In genomic region chrX:118272237-118272636, GRCh38 we compare ENCODE assay signal across 19 cellular contexts.
DNase-seq lines count a peak whose midpoint lies in the region; ATAC-seq and TF ChIP-seq lines count a peak whose summit lies in the region.
"Had no signal": no experiment of that assay in that cellular context is flagged by ENCODE, and none has a peak within 500 bp of the region (broad histone marks: within the 10 kb centered on the region; RNA-seq: fewer than 3 reads in every experiment).

No MANE protein-coding gene starts in this region.

- H3K4me1 ChIP-seq in breast epithelium (no peaks in the 10 kb centered on the region), adipocyte (ENCODE audit: control insufficient read depth, insufficient read depth, low read length) (no peaks in the 10 kb centered on the region)
- H3K4me1 ChIP-seq: heart left ventricle, SJSA1 had no signal

- no peak overlapping the region for H3K27ac Mint-ChIP-seq in MCF 10A (ENCODE audit: low read depth, unreplicated experiment)
- H3K27ac Mint-ChIP-seq: activated CD4-positive, alpha-beta T cell treated with anti-CD3 and anti-CD28 coated beads, Interleukin-2, amount 10 ng/mL, durations not matched to agents 7 days and 5 days; activated naive CD8-positive, alpha-beta T cell treated with anti-CD3 and anti-CD28 coated beads for 36 hours; activated T-cell treated with anti-CD3 and anti-CD28 coated beads, Interleukin-2, amount 50 U/mL, for 24 hours had no signal

- H3K27me3 ChIP-seq in breast epithelium (no peaks in the 10 kb centered on the region), adipocyte (replicated peaks; ENCODE audit: control insufficient read depth, insufficient read depth, low read length) (no peaks in the 10 kb centered on the region)
- H3K27me3 ChIP-seq: heart left ventricle, neutrophil, SJSA1 had no signal

- peaks cover 9% of the 10 kb centered on the region for H3K9me3 Mint-ChIP-seq in MCF 10A (ENCODE audit: unreplicated experiment)
- H3K9me3 Mint-ChIP-seq: activated CD4-positive, alpha-beta T cell treated with anti-CD3 and anti-CD28 coated beads, Interleukin-2, amount 10 ng/mL, durations not matched to agents 7 days and 5 days; activated naive CD8-positive, alpha-beta T cell treated with anti-CD3 and anti-CD28 coated beads for 36 hours; activated T-cell treated with anti-CD3 and anti-CD28 coated beads, Interleukin-2, amount 50 U/mL, for 24 hours had no signal

- TF ChIP-seq POLR2A in breast epithelium (IDR thresholded peaks at IDR 0.05): no peak

- no peak overlapping the region for H3K4me3 ChIP-seq in breast epithelium
- H3K4me3 ChIP-seq in adipocyte (ENCODE audit: low read length): no peak overlapping the region
- H3K4me3 ChIP-seq in fibroblast of mammary gland (ENCODE audit: control insufficient read depth, low read depth, low read length): no peak overlapping the region
- H3K4me3 ChIP-seq: heart left ventricle, SJSA1 had no signal

- ATAC-seq in GM19035 (IDR thresholded peaks at IDR 0.05; ENCODE audit: unreplicated experiment) (no peak), left lobe of liver (no peak), GM21723 (IDR thresholded peaks at IDR 0.05; ENCODE audit: unreplicated experiment) (no peak)
- ATAC-seq: heart left ventricle, HepG2, sciatic nerve had no signal

- no peak overlapping the region for H3K27ac ChIP-seq in breast epithelium
- H3K27ac ChIP-seq: heart left ventricle, neutrophil, SJSA1 had no signal

- TF ChIP-seq CTCF in MCF 10A (IDR thresholded peaks at IDR 0.05; ENCODE audit: unreplicated experiment) (no peak), breast epithelium (IDR thresholded peaks at IDR 0.05) (no peak), fibroblast of mammary gland (conservative IDR thresholded peaks at IDR 0.05; ENCODE audit: control insufficient read depth, insufficient read depth, low read depth, low read length) (no peak)

- H3K27me3 Mint-ChIP-seq in MCF 10A (ENCODE audit: insufficient read depth, unreplicated experiment): no peaks in the 10 kb centered on the region
- H3K27me3 Mint-ChIP-seq: activated CD4-positive, alpha-beta T cell treated with anti-CD3 and anti-CD28 coated beads, Interleukin-2, amount 10 ng/mL, durations not matched to agents 7 days and 5 days; activated naive CD8-positive, alpha-beta T cell treated with anti-CD3 and anti-CD28 coated beads for 36 hours had no signal

- H3K36me3 Mint-ChIP-seq in MCF 10A (ENCODE audit: insufficient read depth, unreplicated experiment): no peaks in the 10 kb centered on the region
- H3K36me3 Mint-ChIP-seq: activated naive CD8-positive, alpha-beta T cell treated with anti-CD3 and anti-CD28 coated beads for 36 hours had no signal

- BruUV-seq in MCF 10A (replicated peaks; lab: Mats Ljungman, UMichigan): no TSS peak

- no peak overlapping the region for H3K9ac ChIP-seq in adipocyte (ENCODE audit: low read length)

- intact Hi-C loops in MCF 10A (cut with micrococcal nuclease): no loop called here
- intact Hi-C loops in breast epithelium (cut with DNase I; ENCODE audit: low total_unique reads): no loop called here

- POLR2A ChIA-PET in MCF 10A (lab: Yijun Ruan, JAX): interaction anchor here (0.9 to 1.3 kb wide), 2 partner anchors 34 to 73 kb away, joined by 3 read pairs; no protein-coding TSS in a partner anchor

- H3K4me3 Mint-ChIP-seq in MCF 10A (ENCODE audit: unreplicated experiment): no peak overlapping the region
- H3K4me3 Mint-ChIP-seq: activated CD4-positive, alpha-beta T cell treated with anti-CD3 and anti-CD28 coated beads, Interleukin-2, amount 10 ng/mL, durations not matched to agents 7 days and 5 days; activated naive CD8-positive, alpha-beta T cell treated with anti-CD3 and anti-CD28 coated beads for 36 hours; activated T-cell treated with anti-CD3 and anti-CD28 coated beads, Interleukin-2, amount 50 U/mL, for 24 hours had no signal

- no peaks in the 10 kb centered on the region for H3K4me1 Mint-ChIP-seq in MCF 10A (ENCODE audit: insufficient read depth, unreplicated experiment)
- H3K4me1 Mint-ChIP-seq: activated CD4-positive, alpha-beta T cell treated with anti-CD3 and anti-CD28 coated beads, Interleukin-2, amount 10 ng/mL, durations not matched to agents 7 days and 5 days; activated naive CD8-positive, alpha-beta T cell treated with anti-CD3 and anti-CD28 coated beads for 36 hours had no signal

- CTCF ChIA-PET in MCF 10A (lab: Yijun Ruan, JAX): interaction anchor here (0.9 to 1.4 kb wide), 2 partner anchors 17 to 18 kb away, joined by 4 read pairs; no protein-coding TSS in a partner anchor

- H3K36me3 ChIP-seq in breast epithelium: no peaks in the 10 kb centered on the region
- no peaks in the 10 kb centered on the region for H3K36me3 ChIP-seq in adipocyte (ENCODE audit: control insufficient read depth, insufficient read depth, low read length, severe bottlenecking)
- H3K36me3 ChIP-seq: heart left ventricle, neutrophil, SJSA1 had no signal

- H3K9me3 ChIP-seq in breast epithelium: no peaks in the 10 kb centered on the region
- no peaks in the 10 kb centered on the region for H3K9me3 ChIP-seq in adipocyte (ENCODE audit: control insufficient read depth, low read length)
- H3K9me3 ChIP-seq: heart left ventricle, neutrophil, SJSA1 had no signal

- peak; percentile 42 for DNase-seq in MCF 10A (ENCODE audit: unreplicated experiment)
- DNase-seq in breast epithelium (ENCODE audit: low spot score in 2 of 2): no peak
- peak; percentile 51 for DNase-seq in adipocyte (ENCODE audit: low read depth)
- DNase-seq in fibroblast of mammary gland (ENCODE audit: low read depth): peak; percentile 47
- no peak for DNase-seq in stimulated activated CD4-positive, alpha-beta T cell treated with anti-CD3 and anti-CD28 coated beads, Interleukin-4, amount 100 ng/mL, for 24 hours
- DNase-seq in left lobe of liver (ENCODE audit: low spot score): no peak
- DNase-seq: activated CD4-positive, alpha-beta T cell treated with anti-CD3 and anti-CD28 coated beads, Interleukin-2, amount 10 ng/mL, durations not matched to agents 7 days and 5 days; activated naive CD8-positive, alpha-beta T cell treated with anti-CD3 and anti-CD28 coated beads for 36 hours; activated T-cell treated with anti-CD3 and anti-CD28 coated beads, Interleukin-2, amount 50 U/mL, for 24 hours; heart left ventricle; NCI-H1092 treated with DMSO at 0.1 percent for 48 hours; NCI-H2107; T1000 had no signal

Comparison
In these comparisons a context has a peak if more than half of its experiments do, and no peak if none do; other contexts are left out.
1. DNase-seq: peak in MCF 10A (single experiment), adipocyte (single experiment) and fibroblast of mammary gland (single experiment); none in breast epithelium (0 of 2), stimulated activated CD4-positive, alpha-beta T cell treated with anti-CD3 and anti-CD28 coated beads, Interleukin-4, amount 100 ng/mL, for 24 hours (single experiment) and left lobe of liver (single experiment).